ENCODE assay signal across 18 cellular contexts in genomic region chr19:35292421-35292820, GRCh38. TPM values are rescaled to one million over a fixed set of nuclear protein-coding genes. Genes with fewer than 3 reads are reported as not detected.
A peak's percentile ranks its signal among the peaks of the same experiment; 100 is the strongest.
DNase-seq lines count a peak whose midpoint lies in the region; ATAC-seq and TF ChIP-seq lines count a peak whose summit lies in the region.
"Had no signal": no experiment of that assay in that cellular context is flagged by ENCODE, and none has a peak within 500 bp of the region (broad histone marks: within the 10 kb centered on the region; RNA-seq: fewer than 3 reads in every experiment).

No MANE protein-coding gene starts in this region.

- no peak for TF ChIP-seq EP300 in tibial nerve (IDR thresholded peaks at IDR 0.05)

- no peak overlapping the region for H3K4me3 Mint-ChIP-seq in CD8-positive, alpha-beta T cell
- no peak overlapping the region for H3K4me3 Mint-ChIP-seq in activated naive CD8-positive, alpha-beta T cell treated with anti-CD3 and anti-CD28 coated beads, Interleukin-2, amount 50 U/mL, for 24 hours
- H3K4me3 Mint-ChIP-seq: CD4-positive, alpha-beta T cell had no signal

- H3K4me3 ChIP-seq in DOHH2 (ENCODE audit: low read length) (peak overlapping the region; percentile 30), tibial nerve (peak overlapping the region in 2 of 4 donors; percentile 10 to 46)
- H3K4me3 ChIP-seq in CD8-positive, alpha-beta T cell (ENCODE audit: low read depth, low read length): no peak overlapping the region

- no peaks in the 10 kb centered on the region for H4K20me1 ChIP-seq in DOHH2 (ENCODE audit: control insufficient read depth, insufficient read depth, low read depth, low read length)

- no peaks in the 10 kb centered on the region for H3K79me2 ChIP-seq in DOHH2 (ENCODE audit: control insufficient read depth, low read length)

- peaks cover 8% of the 10 kb centered on the region for H3K4me1 Mint-ChIP-seq in CD8-positive, alpha-beta T cell (ENCODE audit: low read depth)
- H3K4me1 Mint-ChIP-seq in activated naive CD8-positive, alpha-beta T cell treated with anti-CD3 and anti-CD28 coated beads, Interleukin-2, amount 50 U/mL, for 24 hours: no peaks in the 10 kb centered on the region

- WGBS in tibial nerve, 2 donors: 39 to 53% methylated on average over 8 of the region's 8 CpGs

- H3K27ac ChIP-seq in DOHH2 (ENCODE audit: low read depth, low read length) (peak overlapping the region; percentile 54), layer of hippocampus (ENCODE audit: low read depth, low read length) (peak overlapping the region; percentile 100), tibial nerve (peak overlapping the region in 3 of 4 donors; percentile 41 to 81 (median 53))
- no peak overlapping the region for H3K27ac ChIP-seq in CD8-positive, alpha-beta T cell (ENCODE audit: low read depth, low read length)

- no peaks in the 10 kb centered on the region for H3K9me2 ChIP-seq in DOHH2 (replicated peaks; ENCODE audit: control insufficient read depth, low read length)

- TF ChIP-seq POLR2A in tibial nerve (IDR thresholded peaks at IDR 0.05): no peak

- DNase-seq in RPMI8226 (peak; percentile 61), tibial nerve (ENCODE audit: low spot score in 2 of 2) (no peak), activated gamma-delta T cell treated with Interleukin-2 at 50 U/mL for 16 hours (no peak)
- no peak for DNase-seq in CD8-positive, alpha-beta T cell
- no peak for DNase-seq in activated naive CD8-positive, alpha-beta T cell treated with anti-CD3 and anti-CD28 coated beads, Interleukin-2, amount 50 U/mL, for 24 hours
- DNase-seq: BE2C; CD4-positive, alpha-beta T cell; GOT3; NCI-H187; NCI-H2107; NCI-H69 had no signal

- peaks cover 35% of the 10 kb centered on the region for H3F3A ChIP-seq in DOHH2 (ENCODE audit: control insufficient read depth, insufficient read depth)

- no peak for TF ChIP-seq CTCF in DOHH2 (IDR thresholded peaks at IDR 0.05; ENCODE audit: low read depth, low read length, poor library complexity, severe bottlenecking)
- TF ChIP-seq CTCF in tibial nerve (IDR thresholded peaks at IDR 0.05): no peak
- no peak for TF ChIP-seq CTCF in CD8-positive, alpha-beta T cell (IDR thresholded peaks at IDR 0.05)

- POLR2A ChIA-PET in CD8-positive, alpha-beta T cell (lab: Charles Lee): interaction anchor here (0.7 kb wide), 1 partner anchor 32 kb away, joined by 3 read pairs; no protein-coding TSS in a partner anchor

- intact Hi-C loops in CD8-positive, alpha-beta T cell (cut with DNase I, micrococcal nuclease): no loop called here

- no peaks in the 10 kb centered on the region for H3K9me3 Mint-ChIP-seq in CD8-positive, alpha-beta T cell
- no peaks in the 10 kb centered on the region for H3K9me3 Mint-ChIP-seq in activated naive CD8-positive, alpha-beta T cell treated with anti-CD3 and anti-CD28 coated beads, Interleukin-2, amount 50 U/mL, for 24 hours
- H3K9me3 Mint-ChIP-seq: CD4-positive, alpha-beta T cell had no signal

- no peaks in the 10 kb centered on the region for H3K27me3 Mint-ChIP-seq in CD8-positive, alpha-beta T cell (ENCODE audit: low read depth)
- no peaks in the 10 kb centered on the region for H3K27me3 Mint-ChIP-seq in activated naive CD8-positive, alpha-beta T cell treated with anti-CD3 and anti-CD28 coated beads, Interleukin-2, amount 50 U/mL, for 24 hours
- H3K27me3 Mint-ChIP-seq: CD4-positive, alpha-beta T cell had no signal

- CTCF ChIA-PET in CD8-positive, alpha-beta T cell (lab: Charles Lee): no interaction called here

- no peaks in the 10 kb centered on the region for H3K36me3 Mint-ChIP-seq in CD8-positive, alpha-beta T cell
- no peaks in the 10 kb centered on the region for H3K36me3 Mint-ChIP-seq in activated naive CD8-positive, alpha-beta T cell treated with anti-CD3 and anti-CD28 coated beads, Interleukin-2, amount 50 U/mL, for 24 hours (ENCODE audit: low read depth)

- peaks cover 71% of the 10 kb centered on the region for H3K4me1 ChIP-seq in DOHH2 (ENCODE audit: control insufficient read depth, low read length)
- H3K4me1 ChIP-seq in tibial nerve: peaks cover 0 to 28% (median 3%) of the 10 kb centered on the region in 4 donors
- peaks cover 14% of the 10 kb centered on the region for H3K4me1 ChIP-seq in CD8-positive, alpha-beta T cell (ENCODE audit: insufficient read depth, low read length)
- H3K4me1 ChIP-seq: BE2C had no signal

- no peak overlapping the region for H3K27ac Mint-ChIP-seq in CD8-positive, alpha-beta T cell
- no peak overlapping the region for H3K27ac Mint-ChIP-seq in activated naive CD8-positive, alpha-beta T cell treated with anti-CD3 and anti-CD28 coated beads, Interleukin-2, amount 50 U/mL, for 24 hours
- H3K27ac Mint-ChIP-seq: CD4-positive, alpha-beta T cell had no signal

- no peak for ATAC-seq in CD8-positive, alpha-beta T cell
- no peak for ATAC-seq in activated naive CD8-positive, alpha-beta T cell treated with anti-CD3 and anti-CD28 coated beads, Interleukin-2, amount 50 U/mL, for 24 hours
- ATAC-seq: HCT116, SK-N-SH treated with all-trans-retinoic acid at 6 μM for 48 hours had no signal

- H3K4me2 ChIP-seq in DOHH2 (ENCODE audit: low read length): peak overlapping the region; percentile 81

- H3K36me3 ChIP-seq in DOHH2 (ENCODE audit: control insufficient read depth, low read length): no peaks in the 10 kb centered on the region
- H3K36me3 ChIP-seq in tibial nerve: no peaks in the 10 kb centered on the region
- H3K36me3 ChIP-seq in CD8-positive, alpha-beta T cell (ENCODE audit: insufficient read depth, low read length): no peaks in the 10 kb centered on the region
- H3K36me3 ChIP-seq: BE2C had no signal

- H3K9me3 ChIP-seq in DOHH2 (ENCODE audit: control insufficient read depth, insufficient read depth, low read length) (no peaks in the 10 kb centered on the region), tibial nerve (no peaks in the 10 kb centered on the region)
- H3K9me3 ChIP-seq in CD8-positive, alpha-beta T cell (ENCODE audit: low read length): no peaks in the 10 kb centered on the region
- H3K9me3 ChIP-seq: BE2C had no signal

- peaks cover 16% of the 10 kb centered on the region for H3K27me3 ChIP-seq in DOHH2 (ENCODE audit: control insufficient read depth, low read length)
- no peaks in the 10 kb centered on the region for H3K27me3 ChIP-seq in layer of hippocampus (ENCODE audit: control insufficient read depth, insufficient read depth, low read length)
- H3K27me3 ChIP-seq in tibial nerve: peaks cover 0 to 49% of the 10 kb centered on the region in 2 donors
- H3K27me3 ChIP-seq in CD8-positive, alpha-beta T cell (ENCODE audit: insufficient read depth, low read length): no peaks in the 10 kb centered on the region

RNA-seq across cellular contexts. Expression of gene MAG, which starts 0.5 kb away (rescaled TPM):
- total RNA-seq in tibial nerve: 10 to 100 TPM; 31.8 to 49.6 (median 38.4) TPM
- not detected for total RNA-seq in CD8-positive, alpha-beta T cell
- total RNA-seq: A673; CD4-positive, alpha-beta T cell; Daoy; NCI-H460 had no signal

RNA-seq across cellular contexts. Expression of gene HAMP, which starts 10.1 kb away (rescaled TPM):
- total RNA-seq in tibial nerve: 1 to 10 TPM in 1 of 4 donors, not detected in 3; 2.9 TPM
- total RNA-seq in CD8-positive, alpha-beta T cell: under 1 TPM; 0.72 to 0.87 TPM
- total RNA-seq: Daoy, NCI-H460 had no signal

RNA-seq across cellular contexts. Expression of gene USF2, which starts 23.7 kb away (rescaled TPM):
- total RNA-seq in tibial nerve: 100 to 1,000 TPM in 3 of 4 donors, 10 to 100 TPM in 1; 98.5 to 172 (median 128) TPM
- 100 to 1,000 TPM; 252 to 268 TPM for total RNA-seq in CD8-positive, alpha-beta T cell

RNA-seq across cellular contexts. Expression of gene CD22, which starts 36.6 kb away (rescaled TPM):
- 10 to 100 TPM in 3 of 4 donors, 1 to 10 TPM in 1; 7.2 to 22.8 (median 13.4) TPM for total RNA-seq in tibial nerve
- total RNA-seq in CD8-positive, alpha-beta T cell: 1 to 10 TPM; 7.9 to 9.1 TPM
- total RNA-seq: A673, Daoy, NCI-H460 had no signal

RNA-seq across cellular contexts. Expression of gene LSR, which starts 43.6 kb away (rescaled TPM):
- total RNA-seq in tibial nerve: 10 to 100 TPM in 2 of 4 donors, 1 to 10 TPM in 2; 3.1 to 34.9 (median 19.1) TPM
- total RNA-seq in CD8-positive, alpha-beta T cell: 10 to 100 TPM; 97.9 to 99.5 TPM

Comparison
In these comparisons a context has a peak if more than half of its experiments do, and no peak if none do; other contexts are left out.
1. RNA of gene MAG, which starts 0.5 kb away (total RNA-seq): 31.8 to 49.6 TPM in tibial nerve; not detected in CD8-positive, alpha-beta T cell; every median in the first group is over 10 times any median in the second.